In the genomic region with DNA sequence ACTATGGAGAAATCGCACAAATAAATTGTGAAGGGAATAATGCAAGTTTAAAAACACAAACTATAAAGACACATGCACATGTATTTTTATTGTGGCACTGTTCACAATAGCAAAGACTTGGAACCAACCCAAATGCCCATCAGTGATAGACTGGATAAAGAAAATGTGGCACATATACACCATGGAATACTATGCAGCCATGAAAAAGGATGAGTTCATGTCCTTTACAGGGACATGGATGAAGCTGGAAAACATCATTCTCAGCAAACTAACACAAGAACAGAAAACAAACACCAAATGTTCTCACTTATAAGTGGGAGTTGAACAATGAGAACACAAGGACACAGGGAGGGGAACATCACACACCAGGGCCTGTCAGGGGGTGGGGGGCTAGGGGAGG, we compare ENCODE assay signal across 2 cellular contexts.
DNase-seq lines count a peak whose midpoint lies in the region; ATAC-seq, FAIRE-seq and TF ChIP-seq lines count a peak whose summit lies in the region.
"Not testable (repeated sequence)": the region's sequence is repeated elsewhere in the genome, so short reads cannot be mapped to it uniquely, and the experiment has no call there.

No MANE protein-coding gene starts in this region.

- not testable (repeated sequence) for H3K9ac ChIP-seq in K562 (ENCODE audit: insufficient read depth in 1 of 2, low read depth in 2 of 2, low read length in 2 of 2)

- not testable (repeated sequence) for BruUV-seq in K562 (replicated peaks; lab: Mats Ljungman, UMichigan)

- in situ Hi-C loops in K562 (cut with MboI) = not testable (repeated sequence)

- H3K27ac ChIP-seq in HEK293 (ENCODE audit: extremely low read depth, low read depth, low read length); K562 (ENCODE audit: extremely low read depth, low read depth, low read length): not testable (repeated sequence)

- intact Hi-C loops in K562 (cut with micrococcal nuclease) = not testable (repeated sequence)

- H3K9me1 ChIP-seq in K562 (ENCODE audit: control insufficient read depth, insufficient read depth, low read length) = not testable (repeated sequence)

- TF ChIP-seq EP300 in K562 (IDR thresholded peaks at IDR 0.05; ENCODE audit: low read length) = not testable (repeated sequence)

- not testable (repeated sequence) for TF ChIP-seq CTCF in HEK293 (tag by site-specific recombination; IDR thresholded peaks at IDR 0.05); K562 (IDR thresholded peaks at IDR 0.05 in 2 of 3, conservative IDR thresholded peaks at IDR 0.05 in 1 of 3; ENCODE audit: insufficient read depth in 2 of 3, low read depth in 1 of 3, low read length in 3 of 3)

- POLR2A ChIA-PET in HEK293 (lab: Yijun Ruan, JAX); K562 (lab: Yijun Ruan, JAX): not testable (repeated sequence)

- FAIRE-seq in K562 (lab: Jason Lieb, UNC) = not testable (repeated sequence)

- not testable (repeated sequence) for H3K9me3 ChIP-seq in HEK293 (ENCODE audit: control insufficient read depth, insufficient read depth, low read depth, low read length); K562 (replicated peaks; ENCODE audit: control insufficient read depth, insufficient read depth, low read depth, low read length)

- CTCF ChIA-PET in HEK293 (lab: Yijun Ruan, JAX) = interaction anchor here (0.9 kb wide), 2 partner anchors 11 to 211 kb away, joined by 4 read pairs; no protein-coding TSS in a partner anchor
- CTCF ChIA-PET in K562 (lab: Yijun Ruan, JAX; ENCODE audit: low intra/inter-chr PET ratio) = not testable (repeated sequence)

- peaks cover 34% of the 10 kb centered on the region for H4K20me1 ChIP-seq in K562 (replicated peaks; ENCODE audit: control insufficient read depth, insufficient read depth, low read length)

- not testable (repeated sequence) for TF ChIP-seq POLR2A in K562 (conservative IDR thresholded peaks at IDR 0.05)

- peaks cover 96% of the 10 kb centered on the region for H3K79me2 ChIP-seq in K562 (ENCODE audit: control insufficient read depth, insufficient read depth, low read length)

- not testable (repeated sequence) for H3K4me3 ChIP-seq in HEK293 (ENCODE audit: low read depth, low read length); K562

- not testable (repeated sequence) for TF ChIP-seq RAD21 in K562 (CRISPR knock-in tag; conservative IDR thresholded peaks at IDR 0.05 in 1 of 2, IDR thresholded peaks at IDR 0.05 in 1 of 2)

- not testable (repeated sequence) for H3K4me2 ChIP-seq in K562 (ENCODE audit: insufficient read depth, low read length)

- H3K36me3 ChIP-seq in HEK293 (ENCODE audit: control insufficient read depth in 2 of 2, insufficient read depth in 1 of 2, low read length in 2 of 2) = not testable (repeated sequence)
- peaks cover 63% of the 10 kb centered on the region for H3K36me3 ChIP-seq in K562 (ENCODE audit: control insufficient read depth, insufficient read depth, low read length)

- 94% methylated on average over 1 of the region's 1 CpG for WGBS in K562 (ENCODE audit: insufficient coverage, low coverage, missing lambda C conversion rate)

- H3K4me1 ChIP-seq in HEK293 (ENCODE audit: control insufficient read depth, insufficient read depth, low read length) = not testable (repeated sequence)
- H3K4me1 ChIP-seq in K562 (replicated peaks in 1 of 2; ENCODE audit: control insufficient read depth in 2 of 2, insufficient read depth in 2 of 2, low read length in 2 of 2) = peaks cover 0 to 21% of the 10 kb centered on the region in 2 experiments; a peak in 3 of 5 replicates

- not testable (repeated sequence) for DNase-seq in K562 (ENCODE audit: extremely low read depth in 1 of 4, low spot score in 3 of 4)

- ATAC-seq in K562 = not testable (repeated sequence)

- H3K27me3 ChIP-seq in K562 (ENCODE audit: control insufficient read depth in 2 of 2, insufficient read depth in 2 of 2, low read length in 2 of 2) = not testable (repeated sequence)

- H2AFZ ChIP-seq in K562 (ENCODE audit: low read depth, low read length) = not testable (repeated sequence)

TF ChIP-seq in HEK293, 187 proteins besides CTCF, POLR2A, EP300 and RAD21:
- TF ChIP-seq ZNF146 (tag by site-specific recombination; IDR thresholded peaks at IDR 0.05) = peak; percentile 85

TF ChIP-seq in K562, 482 proteins besides CTCF, POLR2A, EP300 and RAD21:
- TF ChIP-seq BCOR (IDR thresholded peaks at IDR 0.05) (peak; percentile 69; the same call in 1 of the 2 replicates), SMARCA5 (IDR thresholded peaks at IDR 0.05) (0 out of 2 replicates have a peak, but pooled peaks have one; percentile 30), KDM1A (IDR thresholded peaks at IDR 0.05) (peak; percentile 43 to 47; a peak in 1 of 4 replicates), ZNF146 (CRISPR knock-in tag; IDR thresholded peaks at IDR 0.05; ENCODE audit: unreplicated experiment) (peak; percentile 97)
